8 cellular contexts compared by ENCODE assay signal in the genomic region with DNA sequence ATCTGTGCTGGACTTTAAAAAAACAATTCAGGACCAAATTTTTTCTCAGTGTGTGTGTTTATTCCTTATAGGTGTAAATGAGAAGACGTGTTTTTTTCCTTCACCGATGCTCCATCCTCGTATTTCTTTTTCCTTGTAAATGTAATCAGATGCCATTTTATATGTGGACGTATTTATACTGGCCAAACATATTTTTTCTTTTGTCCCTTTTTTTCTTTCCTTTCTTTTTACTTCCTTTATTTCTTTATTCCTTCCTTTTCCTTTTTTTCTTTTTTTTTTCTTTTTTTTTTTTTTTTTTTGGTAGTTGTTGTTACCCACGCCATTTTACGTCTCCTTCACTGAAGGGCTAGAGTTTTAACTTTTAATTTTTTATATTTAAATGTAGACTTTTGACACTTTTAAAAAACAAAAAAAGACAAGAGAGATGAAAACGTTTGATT. TPM values are rescaled to one million over a fixed set of nuclear protein-coding genes. Genes with fewer than 3 reads are reported as not detected.
A peak's percentile ranks its signal among the peaks of the same experiment; 100 is the strongest.
DNase-seq lines count a peak whose midpoint lies in the region; ATAC-seq and TF ChIP-seq lines count a peak whose summit lies in the region.

No MANE protein-coding gene starts in this region.

- no peaks in the 10 kb centered on the region for H3K27me3 Mint-ChIP-seq in mesothelial cell of epicardium (ENCODE audit: low read depth)

- H3K9me3 ChIP-seq in right atrium auricular region (no peaks in the 10 kb centered on the region), body of pancreas (no peaks in the 10 kb centered on the region)

- peaks cover 33% of the 10 kb centered on the region for H3K4me1 Mint-ChIP-seq in mesothelial cell of epicardium

- intact Hi-C loops in cardiac septum (cut with DNase I) = loop anchor here (5.0 kb wide), 5 partner anchors 210 to 1230 kb away; no protein-coding TSS in a partner anchor
- intact Hi-C loops in body of pancreas (cut with DNase I) = no loop called here

- ATAC-seq in body of pancreas = no peak
- ATAC-seq in GM19324 (IDR thresholded peaks at IDR 0.05; ENCODE audit: low FRiP score, unreplicated experiment) = no peak
- ATAC-seq in HG03280 (IDR thresholded peaks at IDR 0.05; ENCODE audit: unreplicated experiment) = no peak

- peaks cover 39% of the 10 kb centered on the region for H3K36me3 Mint-ChIP-seq in mesothelial cell of epicardium

- H3K27me3 ChIP-seq in right atrium auricular region = no peaks in the 10 kb centered on the region
- H3K27me3 ChIP-seq in body of pancreas = no peaks in the 10 kb centered on the region

- H3K4me3 Mint-ChIP-seq in mesothelial cell of epicardium = peak overlapping the region; percentile 98

- no peaks in the 10 kb centered on the region for H3K9me3 Mint-ChIP-seq in mesothelial cell of epicardium

- TF ChIP-seq CTCF in right atrium auricular region (IDR thresholded peaks at IDR 0.05) (no peak), body of pancreas (IDR thresholded peaks at IDR 0.05) (peak in 1 of 7 experiments; percentile 14), mesothelial cell of epicardium (IDR thresholded peaks at IDR 0.05; ENCODE audit: unreplicated experiment) (no peak)

- H3K27ac Mint-ChIP-seq in mesothelial cell of epicardium = peak overlapping the region; percentile 98

- peak overlapping the region; percentile 66 to 83 for H3K4me3 ChIP-seq in right atrium auricular region
- peak overlapping the region in 1 of 2 donors; percentile 2 for H3K4me3 ChIP-seq in body of pancreas

- H3K4me1 ChIP-seq in right atrium auricular region (peaks cover 0 to 25% of the 10 kb centered on the region in 2 donors), body of pancreas (peaks cover 27% of the 10 kb centered on the region)

- no peaks in the 10 kb centered on the region for H3K36me3 ChIP-seq in right atrium auricular region
- H3K36me3 ChIP-seq in body of pancreas (replicated peaks in 1 of 2; ENCODE audit: insufficient read depth in 1 of 2, low read depth in 2 of 2) = no peaks in the 10 kb centered on the region

- 13 to 27% methylated on average over 7 of the region's 7 CpGs for WGBS in body of pancreas, 2 donors

- no peak for TF ChIP-seq POLR2A in body of pancreas (IDR thresholded peaks at IDR 0.05)

- H3K27ac ChIP-seq in right atrium auricular region = peak overlapping the region; percentile 86 to 92
- H3K27ac ChIP-seq in body of pancreas = peak overlapping the region in 3 of 4 donors; percentile 92 to 94 (median 93)

- DNase-seq in right atrium auricular region (ENCODE audit: low spot score) (no peak), cardiac septum (ENCODE audit: low spot score) (no peak), body of pancreas (no peak), mesothelial cell of epicardium (ENCODE audit: low spot score in 2 of 2, unreplicated experiment in 2 of 2) (no peak), glomerular visceral epithelial cell (ENCODE audit: extremely low spot score) (no peak), GM03348 (ENCODE audit: low spot score) (no peak)

RNA-seq across cellular contexts. Expression of a gene that starts 3.7 kb away (rescaled TPM):
- total RNA-seq in right atrium auricular region (1 to 10 TPM; 3.1 to 5.1 TPM), cardiac septum (9.8 TPM), body of pancreas (10 to 100 TPM; 17.8 to 20.0 TPM), mesothelial cell of epicardium (221 to 224 TPM (median 223 TPM) in 3 replicates)

Comparison
In these comparisons a context has a peak if more than half of its experiments do, and no peak if none do; other contexts are left out.
1. RNA of a gene that starts 3.7 kb away (total RNA-seq): 221 to 224 TPM in mesothelial cell of epicardium; 17.8 to 20.0 TPM in body of pancreas, 9.8 TPM in cardiac septum (single experiment) and 3.1 to 5.1 TPM in right atrium auricular region; every median in the first group is over 10 times any median in the second.